Comparison of ENCODE assay signal across 14 cellular contexts in genomic region chr5:139472410-139473030, GRCh38. TPM values are rescaled to one million over a fixed set of nuclear protein-coding genes. Genes with fewer than 3 reads are reported as not detected.
DNase-seq lines count a peak whose midpoint lies in the region; ATAC-seq and TF ChIP-seq lines count a peak whose summit lies in the region.
"Had no signal": no experiment of that assay in that cellular context is flagged by ENCODE, and none has a peak within 500 bp of the region (broad histone marks: within the 10 kb centered on the region; RNA-seq: fewer than 3 reads in every experiment).

No MANE protein-coding gene starts in this region.

- no peak for TF ChIP-seq CTCF in prostate gland (IDR thresholded peaks at IDR 0.05)

- H3K9me3 Mint-ChIP-seq in activated naive CD8-positive, alpha-beta T cell treated with anti-CD3 and anti-CD28 coated beads, Interleukin-2, amount 10 ng/mL, durations not matched to agents 7 days and 5 days = no peaks in the 10 kb centered on the region
- H3K9me3 Mint-ChIP-seq in naive thymus-derived CD4-positive, alpha-beta T cell = no peaks in the 10 kb centered on the region
- H3K9me3 Mint-ChIP-seq: naive B cell had no signal

- H3K4me3 Mint-ChIP-seq in activated naive CD8-positive, alpha-beta T cell treated with anti-CD3 and anti-CD28 coated beads, Interleukin-2, amount 10 ng/mL, durations not matched to agents 7 days and 5 days = peak overlapping the region; percentile 64
- H3K4me3 Mint-ChIP-seq in naive thymus-derived CD4-positive, alpha-beta T cell = peak overlapping the region; percentile 58 to 97 (median 88)

- H3K4me3 ChIP-seq in naive thymus-derived CD4-positive, alpha-beta T cell (ENCODE audit: low read length) = no peak overlapping the region
- no peak overlapping the region for H3K4me3 ChIP-seq in prostate gland
- H3K4me3 ChIP-seq: HAP-1 had no signal

- peaks cover 34 to 80% of the 10 kb centered on the region in 2 donors for H3K4me1 ChIP-seq in naive thymus-derived CD4-positive, alpha-beta T cell (ENCODE audit: control insufficient read depth in 2 of 2, insufficient read depth in 2 of 2, low read length in 2 of 2)
- no peaks in the 10 kb centered on the region for H3K4me1 ChIP-seq in prostate gland (replicated peaks)
- H3K4me1 ChIP-seq: HAP-1 had no signal

- TF ChIP-seq POLR2A in prostate gland (IDR thresholded peaks at IDR 0.05) = no peak

- H3K36me3 Mint-ChIP-seq in activated naive CD8-positive, alpha-beta T cell treated with anti-CD3 and anti-CD28 coated beads, Interleukin-2, amount 10 ng/mL, durations not matched to agents 7 days and 5 days = peaks cover 12% of the 10 kb centered on the region
- H3K36me3 Mint-ChIP-seq in naive thymus-derived CD4-positive, alpha-beta T cell = peaks cover 0 to 17% (median 11%) of the 10 kb centered on the region in 5 donors
- H3K36me3 Mint-ChIP-seq: naive B cell had no signal

- H3K36me3 ChIP-seq in naive thymus-derived CD4-positive, alpha-beta T cell (ENCODE audit: control insufficient read depth in 2 of 3, insufficient read depth in 3 of 3, low read length in 3 of 3) = peaks cover 0 to 17% (median 4%) of the 10 kb centered on the region in 3 experiments
- no peaks in the 10 kb centered on the region for H3K36me3 ChIP-seq in prostate gland
- H3K36me3 ChIP-seq: HAP-1 had no signal

- intact Hi-C loops in naive thymus-derived CD4-positive, alpha-beta T cell (cut with micrococcal nuclease) = loop anchor here (1.0 to 5.0 kb wide), 3 partner anchors 10 to 40 kb away; partner anchors contain the start of gene STING1 (in 1 of the 2)
- intact Hi-C loops in prostate gland (cut with DNase I) = no loop called here

- peak; percentile 34 for DNase-seq in stimulated activated CD4-positive, alpha-beta T cell treated with anti-CD3 and anti-CD28 coated beads, Interleukin-15, amount 100 ng/mL, for 24 hours
- DNase-seq in stimulated activated CD4-positive, alpha-beta T cell treated with anti-CD3 and anti-CD28 coated beads, Interleukin-12 subunit alpha, Interleukin-12 subunit beta, amount 100 ng/mL, for 4 hours = no peak
- DNase-seq in activated naive CD8-positive, alpha-beta T cell treated with anti-CD3 and anti-CD28 coated beads, Interleukin-2, amount 10 ng/mL, durations not matched to agents 7 days and 5 days = no peak
- DNase-seq in naive thymus-derived CD4-positive, alpha-beta T cell = no peak
- DNase-seq in NCI-H1092 (lab: John Stamatoyannopoulos, UW) (no peak), NOMO-1 (lab: John Stamatoyannopoulos, UW; ENCODE audit: unreplicated experiment in 2 of 2) (no peak), prostate gland (ENCODE audit: low spot score) (no peak), NCI-H2107 treated with DMSO at 0.1 percent for 48 hours (lab: John Stamatoyannopoulos, UW; ENCODE audit: unreplicated experiment) (no peak)
- DNase-seq: activated CD4-positive, CD25-positive, alpha-beta regulatory T cell; amniotic stem cell; naive B cell had no signal

- CTCF ChIA-PET in naive thymus-derived CD4-positive, alpha-beta T cell (lab: Charles Lee) = interaction anchor here (1.0 to 1.5 kb wide), 2 partner anchors 40 to 42 kb away, joined by 3 to 5 read pairs; no protein-coding TSS in a partner anchor

- WGBS in prostate gland = 89% methylated on average over 15 of the region's 15 CpGs

- H3K4me1 Mint-ChIP-seq in activated naive CD8-positive, alpha-beta T cell treated with anti-CD3 and anti-CD28 coated beads, Interleukin-2, amount 10 ng/mL, durations not matched to agents 7 days and 5 days = peaks cover 57% of the 10 kb centered on the region
- peaks cover 65 to 92% (median 82%) of the 10 kb centered on the region in 7 donors for H3K4me1 Mint-ChIP-seq in naive thymus-derived CD4-positive, alpha-beta T cell

- H3K9me3 ChIP-seq in naive thymus-derived CD4-positive, alpha-beta T cell (ENCODE audit: control insufficient read depth in 2 of 3, low read length in 3 of 3) = no peaks in the 10 kb centered on the region
- H3K9me3 ChIP-seq in prostate gland = no peaks in the 10 kb centered on the region
- H3K9me3 ChIP-seq: HAP-1 had no signal

- peak overlapping the region; percentile 64 for H3K27ac ChIP-seq in naive thymus-derived CD4-positive, alpha-beta T cell (ENCODE audit: low read depth, low read length)
- H3K27ac ChIP-seq in prostate gland = no peak overlapping the region
- H3K27ac ChIP-seq: C4-2B had no signal

- no peak for ATAC-seq in activated naive CD8-positive, alpha-beta T cell treated with anti-CD3 and anti-CD28 coated beads, Interleukin-2, amount 10 ng/mL, durations not matched to agents 7 days and 5 days (ENCODE audit: low read depth)
- no peak for ATAC-seq in naive thymus-derived CD4-positive, alpha-beta T cell

- H3K27me3 ChIP-seq in naive thymus-derived CD4-positive, alpha-beta T cell (ENCODE audit: control insufficient read depth in 2 of 2, insufficient read depth in 2 of 2, low read length in 2 of 2) = no peaks in the 10 kb centered on the region
- no peaks in the 10 kb centered on the region for H3K27me3 ChIP-seq in prostate gland (replicated peaks; ENCODE audit: insufficient read depth)

- POLR2A ChIA-PET in activated naive CD8-positive, alpha-beta T cell treated with anti-CD3 and anti-CD28 coated beads, Interleukin-2, amount 10 ng/mL, durations not matched to agents 7 days and 5 days (lab: Charles Lee) = interaction anchor here (0.5 to 2.1 kb wide), 3 partner anchors 10 to 99 kb away, joined by 3 to 11 read pairs (median 4); partner anchors contain the start of gene STING1
- POLR2A ChIA-PET in naive thymus-derived CD4-positive, alpha-beta T cell (lab: Charles Lee) = interaction anchor here (1.4 to 8.4 kb wide), 6 partner anchors 10 to 54 kb away, joined by 4 to 83 read pairs (median 10); partner anchors contain the start of genes DNAJC18, ECSCR and STING1

- H3K27ac Mint-ChIP-seq in activated naive CD8-positive, alpha-beta T cell treated with anti-CD3 and anti-CD28 coated beads, Interleukin-2, amount 10 ng/mL, durations not matched to agents 7 days and 5 days = peak overlapping the region; percentile 78
- peak overlapping the region; percentile 63 to 98 (median 91) for H3K27ac Mint-ChIP-seq in naive thymus-derived CD4-positive, alpha-beta T cell

- H3K27me3 Mint-ChIP-seq in activated naive CD8-positive, alpha-beta T cell treated with anti-CD3 and anti-CD28 coated beads, Interleukin-2, amount 10 ng/mL, durations not matched to agents 7 days and 5 days = peaks cover 2% of the 10 kb centered on the region
- no peaks in the 10 kb centered on the region for H3K27me3 Mint-ChIP-seq in naive thymus-derived CD4-positive, alpha-beta T cell

RNA-seq across cellular contexts. Expression of gene SMIM33, which starts 1.7 kb away (rescaled TPM):
- total RNA-seq in activated naive CD8-positive, alpha-beta T cell treated with anti-CD3 and anti-CD28 coated beads, Interleukin-2, amount 10 ng/mL, durations not matched to agents 7 days and 5 days = under 1 TPM; 0.34 to 0.44 TPM
- under 1 TPM in 3 of 5 experiments, not detected in 2; 0.14 to 0.99 (median 0.27) TPM for total RNA-seq in naive thymus-derived CD4-positive, alpha-beta T cell
- polyA plus RNA-seq in naive thymus-derived CD4-positive, alpha-beta T cell = under 1 TPM; 0.09 to 0.64 TPM
- total RNA-seq in prostate gland = not detected
- total RNA-seq: subcutaneous adipose tissue had no signal

RNA-seq across cellular contexts. Expression of gene ECSCR, which starts 10.0 kb away (rescaled TPM):
- total RNA-seq in activated naive CD8-positive, alpha-beta T cell treated with anti-CD3 and anti-CD28 coated beads, Interleukin-2, amount 10 ng/mL, durations not matched to agents 7 days and 5 days = not detected
- under 1 TPM in 3 of 5 experiments, not detected in 2; 0.37 to 0.73 (median 0.38) TPM for total RNA-seq in naive thymus-derived CD4-positive, alpha-beta T cell
- polyA plus RNA-seq in naive thymus-derived CD4-positive, alpha-beta T cell = under 1 TPM in 1 of 2 donors, not detected in 1; 0.19 TPM
- 1 to 10 TPM; 5.3 to 6.7 TPM for total RNA-seq in prostate gland

RNA-seq across cellular contexts. Expression of gene STING1, which starts 10.0 kb away (rescaled TPM):
- total RNA-seq in activated naive CD8-positive, alpha-beta T cell treated with anti-CD3 and anti-CD28 coated beads, Interleukin-2, amount 10 ng/mL, durations not matched to agents 7 days and 5 days = 10 to 100 TPM; 63.6 to 68.4 TPM
- 100 to 1,000 TPM; 124 to 213 (median 130) TPM for total RNA-seq in naive thymus-derived CD4-positive, alpha-beta T cell
- polyA plus RNA-seq in naive thymus-derived CD4-positive, alpha-beta T cell = 100 to 1,000 TPM in 1 of 2 donors, 10 to 100 TPM in 1; 84.6 to 150 TPM
- total RNA-seq in prostate gland = 10 to 100 TPM; 33.8 to 59.1 TPM

RNA-seq across cellular contexts. Expression of gene DNAJC18, which starts 33.2 kb away (rescaled TPM):
- 1 to 10 TPM; 4.2 to 5.7 TPM for total RNA-seq in activated naive CD8-positive, alpha-beta T cell treated with anti-CD3 and anti-CD28 coated beads, Interleukin-2, amount 10 ng/mL, durations not matched to agents 7 days and 5 days
- total RNA-seq in naive thymus-derived CD4-positive, alpha-beta T cell = 1 to 10 TPM; 2.2 to 9.7 (median 4.9) TPM
- 1 to 10 TPM; 3.8 to 6.8 TPM for polyA plus RNA-seq in naive thymus-derived CD4-positive, alpha-beta T cell
- total RNA-seq in prostate gland = 10 to 100 TPM in 1 of 2 donors, 1 to 10 TPM in 1; 7.3 to 11.5 TPM
